1 cellular context compared by ENCODE assay signal in the genomic region with DNA sequence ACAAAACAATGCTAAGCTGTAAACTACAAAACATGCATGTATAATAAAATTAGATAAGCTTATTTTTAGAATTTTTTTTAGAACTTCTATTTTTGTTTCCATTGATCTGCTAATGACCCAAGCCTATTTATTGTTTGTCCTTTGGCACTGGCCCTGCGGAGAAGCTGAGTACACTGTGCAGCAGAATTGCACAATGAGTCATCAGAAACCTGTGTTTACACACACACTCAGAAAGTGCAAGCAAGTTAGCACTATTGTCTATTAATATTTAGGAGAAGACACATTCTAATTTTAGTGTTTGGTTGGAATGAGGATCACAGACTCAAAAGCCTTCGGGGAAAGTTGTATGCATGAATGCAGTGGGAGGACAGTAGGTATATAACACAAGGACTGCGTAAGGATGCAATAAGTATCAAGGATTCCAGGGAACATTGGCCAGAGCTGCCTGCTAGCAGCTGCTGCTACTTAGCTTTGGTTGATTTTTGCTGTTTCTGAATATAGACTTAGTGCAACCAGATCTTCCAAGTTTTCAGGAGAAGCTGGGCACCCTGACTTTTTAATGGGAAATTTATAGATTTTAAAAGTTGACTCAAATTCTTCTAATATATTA.
TF ChIP-seq lines count a peak whose summit lies in the region.

No MANE protein-coding gene starts in this region.

TF ChIP-seq in GM12878, 131 proteins besides CTCF, POLR2A, EP300 and RAD21 (continued from another document):
- TF ChIP-seq MYC (IDR thresholded peaks at IDR 0.05; ENCODE audit: insufficient read depth, insufficient read length, insufficient replicate concordance, low read length, severe bottlenecking) (no peak), CHD2 (IDR thresholded peaks at IDR 0.05; ENCODE audit: borderline replicate concordance, low read depth, low read length) (no peak), NFYA (IDR thresholded peaks at IDR 0.05; ENCODE audit: borderline replicate concordance, low read depth, low read length) (no peak), ASH2L (IDR thresholded peaks at IDR 0.05; ENCODE audit: borderline replicate concordance, low read depth) (no peak), MLLT1 (IDR thresholded peaks at IDR 0.05) (no peak)
